ENCODE assay signal across 6 cellular contexts in the genomic region with DNA sequence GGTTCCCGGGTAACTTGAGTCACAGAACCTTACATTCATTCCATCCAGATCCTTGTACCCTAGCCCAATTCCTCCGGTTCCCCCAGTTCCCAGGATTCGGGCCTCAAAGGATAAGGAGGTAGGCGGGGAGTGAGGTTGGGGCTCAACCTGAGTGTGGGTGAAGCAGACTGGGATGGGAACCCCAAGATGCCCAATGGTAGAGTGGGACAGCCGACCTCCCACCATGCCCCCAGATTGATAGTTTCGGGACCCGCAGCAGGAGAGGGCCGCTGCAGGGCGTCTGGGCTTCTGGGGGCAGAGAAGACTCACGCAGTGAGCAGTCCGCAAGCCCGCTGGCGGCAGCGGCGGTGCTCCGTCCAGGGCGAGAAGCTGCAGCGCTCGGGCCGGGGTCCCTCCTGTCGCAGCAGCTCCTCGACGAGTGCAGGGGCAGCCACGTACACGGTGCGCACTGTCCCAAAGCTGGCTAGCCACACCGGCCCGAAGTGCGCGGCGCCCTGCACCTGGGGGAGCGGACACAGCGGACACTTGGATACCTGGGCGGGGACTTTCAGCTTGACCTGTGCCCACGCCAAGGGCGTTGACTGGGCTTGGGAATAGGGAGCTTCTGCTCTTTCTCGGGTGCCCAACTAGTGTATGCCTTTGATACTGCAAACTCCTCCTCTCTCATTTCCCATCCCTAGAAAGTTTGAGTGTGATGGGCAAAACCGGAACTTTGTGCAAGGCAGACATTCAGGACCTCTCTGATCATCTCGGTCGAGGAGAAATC. TPM values are rescaled to one million over a fixed set of nuclear protein-coding genes. Genes with fewer than 3 reads are reported as not detected.
DNase-seq lines count a peak whose midpoint lies in the region; ATAC-seq lines count a peak whose summit lies in the region.

No MANE protein-coding gene starts in this region.

- H2AFZ ChIP-seq in mesenchymal stem cell (ENCODE audit: low read depth, low read length): no peak overlapping the region

- POLR2A ChIA-PET in activated CD8-positive, alpha-beta T cell treated with anti-CD3 and anti-CD28 coated beads, Interleukin-2, amount 10 ng/mL, durations not matched to agents 7 days and 5 days (lab: Charles Lee): interaction anchor here (0.6 to 1.8 kb wide), 3 partner anchors 9 to 149 kb away, joined by 4 to 5 read pairs (median 5); no protein-coding TSS in a partner anchor

- H2BK15ac ChIP-seq in mesenchymal stem cell (ENCODE audit: low read depth, poor library complexity, severe bottlenecking): no peak overlapping the region

- H3K4ac ChIP-seq in mesenchymal stem cell (ENCODE audit: low read depth in 1 of 2, low read length in 2 of 2): no peak overlapping the region

- peak overlapping the region; percentile 80 for H3K27ac Mint-ChIP-seq in activated CD8-positive, alpha-beta T cell treated with anti-CD3 and anti-CD28 coated beads, Interleukin-2, amount 10 ng/mL, durations not matched to agents 7 days and 5 days

- H4K91ac ChIP-seq in mesenchymal stem cell (ENCODE audit: low read length): no peak overlapping the region

- H3K14ac ChIP-seq in mesenchymal stem cell (ENCODE audit: low read length in 2 of 2): no peak overlapping the region

- H2BK12ac ChIP-seq in mesenchymal stem cell (ENCODE audit: low read length in 2 of 2): no peak overlapping the region

- peaks cover 21 to 29% of the 10 kb centered on the region in 2 experiments for H3K36me3 ChIP-seq in mesenchymal stem cell (ENCODE audit: control insufficient read depth in 1 of 2, insufficient read depth in 2 of 2, low read depth in 1 of 2, low read length in 2 of 2)

- peak; percentile 20 for ATAC-seq in activated CD8-positive, alpha-beta T cell treated with anti-CD3 and anti-CD28 coated beads, Interleukin-2, amount 10 ng/mL, durations not matched to agents 7 days and 5 days
- ATAC-seq in HG03025 (IDR thresholded peaks at IDR 0.05; ENCODE audit: low FRiP score, unreplicated experiment) (no peak), HG03095 (IDR thresholded peaks at IDR 0.05; ENCODE audit: unreplicated experiment) (no peak)

- 13% methylated on average over 37 of the region's 40 CpGs for WGBS in mesenchymal stem cell

- peaks cover 27% of the 10 kb centered on the region for H3K4me1 ChIP-seq in mesenchymal stem cell (ENCODE audit: control insufficient read depth, insufficient read depth, low read depth, low read length)

- H3K9ac ChIP-seq in mesenchymal stem cell (ENCODE audit: low read length): peak overlapping the region; percentile 31

- peak overlapping the region; percentile 35 to 73 for H3K4me3 ChIP-seq in mesenchymal stem cell (ENCODE audit: insufficient read depth in 1 of 2, low read depth in 1 of 2, low read length in 2 of 2)

- H3K4me1 Mint-ChIP-seq in activated CD8-positive, alpha-beta T cell treated with anti-CD3 and anti-CD28 coated beads, Interleukin-2, amount 10 ng/mL, durations not matched to agents 7 days and 5 days (ENCODE audit: low read depth): peaks cover 34% of the 10 kb centered on the region

- H2BK5ac ChIP-seq in mesenchymal stem cell (ENCODE audit: low read depth, low read length, poor library complexity, severe bottlenecking): no peak overlapping the region

- peak overlapping the region in 1 of 2 experiments; percentile 71 for H3K23ac ChIP-seq in mesenchymal stem cell (ENCODE audit: low read length in 2 of 2)

- H3K9me3 Mint-ChIP-seq in activated CD8-positive, alpha-beta T cell treated with anti-CD3 and anti-CD28 coated beads, Interleukin-2, amount 10 ng/mL, durations not matched to agents 7 days and 5 days (ENCODE audit: insufficient read depth): no peaks in the 10 kb centered on the region

- no peak overlapping the region for H4K8ac ChIP-seq in mesenchymal stem cell (ENCODE audit: low read length)

- CTCF ChIA-PET in activated CD8-positive, alpha-beta T cell treated with anti-CD3 and anti-CD28 coated beads, Interleukin-2, amount 10 ng/mL, durations not matched to agents 7 days and 5 days (lab: Charles Lee): interaction anchor here (0.8 to 5.4 kb wide), 8 partner anchors 10 to 138 kb away, joined by 3 to 72 read pairs (median 4); partner anchors contain the start of genes MARCHF9 and TSFM

- peak overlapping the region; percentile 83 for H3K4me3 Mint-ChIP-seq in activated CD8-positive, alpha-beta T cell treated with anti-CD3 and anti-CD28 coated beads, Interleukin-2, amount 10 ng/mL, durations not matched to agents 7 days and 5 days

- H3K18ac ChIP-seq in mesenchymal stem cell (ENCODE audit: low read depth in 1 of 2, low read length in 2 of 2): no peak overlapping the region

- H3K36me3 Mint-ChIP-seq in activated CD8-positive, alpha-beta T cell treated with anti-CD3 and anti-CD28 coated beads, Interleukin-2, amount 10 ng/mL, durations not matched to agents 7 days and 5 days (ENCODE audit: low read depth): peaks cover 20% of the 10 kb centered on the region

- H3K27me3 Mint-ChIP-seq in activated CD8-positive, alpha-beta T cell treated with anti-CD3 and anti-CD28 coated beads, Interleukin-2, amount 10 ng/mL, durations not matched to agents 7 days and 5 days (ENCODE audit: low read depth): peaks cover 12% of the 10 kb centered on the region

- H3K27me3 ChIP-seq in mesenchymal stem cell (ENCODE audit: control insufficient read depth in 1 of 2, insufficient read depth in 1 of 2, low read length in 2 of 2): peaks cover 52 to 58% of the 10 kb centered on the region in 2 experiments

- H3K27ac ChIP-seq in mesenchymal stem cell (ENCODE audit: low read length, poor library complexity, severe bottlenecking): no peak overlapping the region

- peak overlapping the region; percentile 59 for H3K4me2 ChIP-seq in mesenchymal stem cell (ENCODE audit: low read length, poor library complexity, severe bottlenecking)

- H3K79me1 ChIP-seq in mesenchymal stem cell (replicated peaks; ENCODE audit: low read length, poor library complexity, severe bottlenecking): peaks cover 8% of the 10 kb centered on the region

- no peaks in the 10 kb centered on the region for H3K9me3 ChIP-seq in mesenchymal stem cell (ENCODE audit: control insufficient read depth, low read length)

- DNase-seq in Daoy (ENCODE audit: low read depth) (peak; percentile 27), mesenchymal stem cell (no peak), DMS79 (lab: John Stamatoyannopoulos, UW) (no peak)
- no peak for DNase-seq in activated CD8-positive, alpha-beta T cell treated with anti-CD3 and anti-CD28 coated beads, Interleukin-2, amount 10 ng/mL, durations not matched to agents 7 days and 5 days

- H2BK120ac ChIP-seq in mesenchymal stem cell (ENCODE audit: low read depth, low read length): no peak overlapping the region

- no peak overlapping the region for H2AK5ac ChIP-seq in mesenchymal stem cell (ENCODE audit: low read length, severe bottlenecking)

RNA-seq across cellular contexts. Expression of gene CYP27B1, which starts 1.0 kb away (rescaled TPM):
- total RNA-seq in Daoy (2014; rRNA removed; shearing (Covaris generic)): 2.2 and 2.6 TPM in 2 replicates
- total RNA-seq in activated CD8-positive, alpha-beta T cell treated with anti-CD3 and anti-CD28 coated beads, Interleukin-2, amount 10 ng/mL, durations not matched to agents 7 days and 5 days: 1 to 10 TPM; 2.3 to 2.6 TPM
- 0.32 TPM for polyA plus RNA-seq in mesenchymal stem cell (2013, experiment 1 of 2)
- polyA plus RNA-seq in mesenchymal stem cell (2013, experiment 2 of 2): 0.29 TPM

RNA-seq across cellular contexts. Expression of gene METTL1, which starts 6.0 kb away (rescaled TPM):
- 21.0 and 37.5 TPM in 2 replicates for total RNA-seq in Daoy (2014; rRNA removed; shearing (Covaris generic))
- total RNA-seq in activated CD8-positive, alpha-beta T cell treated with anti-CD3 and anti-CD28 coated beads, Interleukin-2, amount 10 ng/mL, durations not matched to agents 7 days and 5 days: 10 to 100 TPM; 26.3 to 28.8 TPM
- polyA plus RNA-seq in mesenchymal stem cell (2013, experiment 1 of 2): 8.6 TPM
- polyA plus RNA-seq in mesenchymal stem cell (2013, experiment 2 of 2): 10.3 TPM

RNA-seq across cellular contexts. Expression of gene EEF1AKMT3, which starts 6.5 kb away (rescaled TPM):
- total RNA-seq in Daoy (2014; rRNA removed; shearing (Covaris generic)): 1.9 and 2.6 TPM in 2 replicates
- total RNA-seq in activated CD8-positive, alpha-beta T cell treated with anti-CD3 and anti-CD28 coated beads, Interleukin-2, amount 10 ng/mL, durations not matched to agents 7 days and 5 days: 1 to 10 TPM; 3.1 to 3.2 TPM
- 6.7 TPM for polyA plus RNA-seq in mesenchymal stem cell (2013, experiment 1 of 2)
- 6.8 TPM for polyA plus RNA-seq in mesenchymal stem cell (2013, experiment 2 of 2)

RNA-seq across cellular contexts. Expression of gene MARCHF9, which starts 11.0 kb away (rescaled TPM):
- 5.5 and 6.5 TPM in 2 replicates for total RNA-seq in Daoy (2014; rRNA removed; shearing (Covaris generic))
- 10 to 100 TPM; 23.6 to 24.4 TPM for total RNA-seq in activated CD8-positive, alpha-beta T cell treated with anti-CD3 and anti-CD28 coated beads, Interleukin-2, amount 10 ng/mL, durations not matched to agents 7 days and 5 days
- polyA plus RNA-seq in mesenchymal stem cell (2013, experiment 1 of 2): 8.2 TPM
- polyA plus RNA-seq in mesenchymal stem cell (2013, experiment 2 of 2): 8.2 TPM

RNA-seq across cellular contexts. Expression of gene CDK4, which starts 13.8 kb away (rescaled TPM):
- total RNA-seq in Daoy (2014; rRNA removed; shearing (Covaris generic)): 317 and 359 TPM in 2 replicates
- total RNA-seq in activated CD8-positive, alpha-beta T cell treated with anti-CD3 and anti-CD28 coated beads, Interleukin-2, amount 10 ng/mL, durations not matched to agents 7 days and 5 days: 100 to 1,000 TPM; 132 to 146 TPM
- polyA plus RNA-seq in mesenchymal stem cell (2013, experiment 1 of 2): 168 TPM
- 171 TPM for polyA plus RNA-seq in mesenchymal stem cell (2013, experiment 2 of 2)
